Comparison of ENCODE assay signal across 15 cellular contexts in genomic region chrX:17413228-17413627, GRCh38.
DNase-seq lines count a peak whose midpoint lies in the region; TF ChIP-seq lines count a peak whose summit lies in the region.
"Had no signal": no experiment of that assay in that cellular context is flagged by ENCODE, and none has a peak within 500 bp of the region (broad histone marks: within the 10 kb centered on the region; RNA-seq: fewer than 3 reads in every experiment).

No MANE protein-coding gene starts in this region.

- peaks cover 31% of the 10 kb centered on the region for H3K4me1 ChIP-seq in adipocyte (ENCODE audit: control insufficient read depth, insufficient read depth, low read length)
- H3K4me1 ChIP-seq: thyroid gland had no signal

- H3K36me3 ChIP-seq in adipocyte (ENCODE audit: control insufficient read depth, insufficient read depth, low read length, severe bottlenecking) = no peaks in the 10 kb centered on the region
- H3K36me3 ChIP-seq: thyroid gland, WERI-Rb-1 had no signal

- DNase-seq in AG09309 (ENCODE audit: low read depth) (peak; percentile 68), HS-5 (ENCODE audit: low read depth) (peak; percentile 32), adipocyte (ENCODE audit: low read depth) (peak; percentile 61), glomerular visceral epithelial cell (ENCODE audit: extremely low spot score) (peak; percentile 51), NCI-H524 treated with DMSO at 0.1 percent for 48 hours (lab: John Stamatoyannopoulos, UW) (no peak), SHP77 treated with DMSO at 0.1 percent for 48 hours (lab: John Stamatoyannopoulos, UW) (no peak)
- no peak for DNase-seq in central memory CD4-positive, alpha-beta T cell
- no peak for DNase-seq in activated CD4-positive, alpha-beta T cell treated with anti-CD3 and anti-CD28 coated beads for 1 hour
- DNase-seq: activated T-cell treated with anti-CD3 and anti-CD28 coated beads, Interleukin-2, amount 50 U/mL, for 48 hours; hippocampal formation; NCI-H146; retina; thyroid gland; WERI-Rb-1 had no signal

- no peak for TF ChIP-seq CTCF in AG09309 (IDR thresholded peaks at IDR 0.05; ENCODE audit: control insufficient read depth, insufficient read depth, low read depth, low read length, missing control alignments)

- no peak overlapping the region for H3K4me3 ChIP-seq in AG09309 (ENCODE audit: control insufficient read depth, low read depth, low read length)
- H3K4me3 ChIP-seq in adipocyte (ENCODE audit: low read length) = no peak overlapping the region
- H3K4me3 ChIP-seq: coronary artery, thyroid gland had no signal

- no peak overlapping the region for H3K9ac ChIP-seq in adipocyte (ENCODE audit: low read length)

- H3K27me3 ChIP-seq in adipocyte (replicated peaks; ENCODE audit: control insufficient read depth, insufficient read depth, low read length) = peaks cover 7% of the 10 kb centered on the region
- H3K27me3 ChIP-seq: thyroid gland had no signal

- no peaks in the 10 kb centered on the region for H3K9me3 ChIP-seq in adipocyte (ENCODE audit: control insufficient read depth, low read length)
- H3K9me3 ChIP-seq: thyroid gland had no signal

Comparison
In these comparisons a context has a peak if more than half of its experiments do, and no peak if none do; other contexts are left out.
1. DNase-seq: peak in AG09309 (single experiment), HS-5 (single experiment), adipocyte (single experiment) and glomerular visceral epithelial cell (single experiment); none in central memory CD4-positive, alpha-beta T cell (single experiment), NCI-H524 treated with DMSO at 0.1 percent for 48 hours (single experiment), activated CD4-positive, alpha-beta T cell treated with anti-CD3 and anti-CD28 coated beads for 1 hour (single experiment) and SHP77 treated with DMSO at 0.1 percent for 48 hours (single experiment).